ENCODE assay signal across 13 cellular contexts in genomic region chr20:16922834-16923233, GRCh38.
DNase-seq lines count a peak whose midpoint lies in the region; ATAC-seq and TF ChIP-seq lines count a peak whose summit lies in the region.
"Had no signal": no experiment of that assay in that cellular context is flagged by ENCODE, and none has a peak within 500 bp of the region (broad histone marks: within the 10 kb centered on the region; RNA-seq: fewer than 3 reads in every experiment).

No MANE protein-coding gene starts in this region.

- no peak overlapping the region for H3K27ac Mint-ChIP-seq in effector memory CD8-positive, alpha-beta T cell
- H3K27ac Mint-ChIP-seq: nephron progenitor cell had no signal

- H3K9me3 ChIP-seq in AG04450 (ENCODE audit: control insufficient read depth, insufficient read depth, low read length) (no peaks in the 10 kb centered on the region), lung (ENCODE audit: control insufficient read depth in 2 of 2, insufficient read depth in 1 of 2, low read length in 1 of 2) (no peaks in the 10 kb centered on the region)
- H3K9me3 ChIP-seq: adrenal gland had no signal

- POLR2A ChIA-PET in AG04450 (lab: Yijun Ruan, JAX): interaction anchor here (1.3 kb wide), 1 partner anchor 20 kb away, joined by 4 read pairs; no protein-coding TSS in a partner anchor

- H3K36me3 ChIP-seq in lung (ENCODE audit: control insufficient read depth in 2 of 2, insufficient read depth in 2 of 2, low read length in 2 of 2): no peaks in the 10 kb centered on the region
- H3K36me3 ChIP-seq: adrenal gland, heart right ventricle had no signal

- no peaks in the 10 kb centered on the region for H3K27me3 Mint-ChIP-seq in effector memory CD8-positive, alpha-beta T cell

- no peaks in the 10 kb centered on the region for H3K4me1 ChIP-seq in lung (ENCODE audit: control insufficient read depth in 2 of 2, insufficient read depth in 2 of 2, low read length in 2 of 2)
- H3K4me1 ChIP-seq: heart right ventricle had no signal

- no peak overlapping the region for H3K4me3 ChIP-seq in AG04450 (ENCODE audit: low read depth, low read length)
- H3K4me3 ChIP-seq in astrocyte of the spinal cord (ENCODE audit: low read depth, low read length): no peak overlapping the region
- no peak overlapping the region for H3K4me3 ChIP-seq in lung
- H3K4me3 ChIP-seq: adrenal gland, heart right ventricle had no signal

- H3K9me3 Mint-ChIP-seq in effector memory CD8-positive, alpha-beta T cell: peaks cover 0 to 4% of the 10 kb centered on the region in 2 donors

- H3K27ac ChIP-seq in AG04450 (ENCODE audit: low read depth, low read length) (no peak overlapping the region), lung (ENCODE audit: low read depth in 1 of 2, low read length in 1 of 2) (no peak overlapping the region)
- H3K27ac ChIP-seq: heart right ventricle had no signal

- CTCF ChIA-PET in AG04450 (lab: Charles Lee): interaction anchor here (1.0 kb wide), 1 partner anchor 18 kb away, joined by 3 read pairs; no protein-coding TSS in a partner anchor

- 41 to 56% methylated on average over 3 of the region's 3 CpGs for WGBS in lung, 2 donors

- peak; percentile 53 for ATAC-seq in lung (ENCODE audit: insufficient read depth, low FRiP score)
- no peak for ATAC-seq in effector memory CD8-positive, alpha-beta T cell (replicated peaks)

- H3K27me3 ChIP-seq in AG04450 (ENCODE audit: control insufficient read depth, insufficient read depth, low read length) (no peaks in the 10 kb centered on the region), lung (ENCODE audit: control insufficient read depth, insufficient read depth) (no peaks in the 10 kb centered on the region)
- H3K27me3 ChIP-seq: adrenal gland, heart right ventricle had no signal

- in situ Hi-C loops in astrocyte of the spinal cord (cut with HindIII; ENCODE audit: low sequenced_read_pairs): no loop called here

- no peak overlapping the region for H3K4me3 Mint-ChIP-seq in effector memory CD8-positive, alpha-beta T cell
- H3K4me3 Mint-ChIP-seq: nephron progenitor cell had no signal

- DNase-seq in AG04450 (ENCODE audit: low read depth, low spot score): peak; percentile 84
- DNase-seq in HT1080 (ENCODE audit: low read depth): peak; percentile 81
- peak; percentile 78 for DNase-seq in astrocyte of the spinal cord (ENCODE audit: low read depth, low spot score)
- DNase-seq in lung (ENCODE audit: low spot score): no peak
- no peak for DNase-seq in hypothalamus (lab: John Stamatoyannopoulos, UW)
- DNase-seq in effector memory CD8-positive, alpha-beta T cell: no peak
- DNase-seq in activated CD4-positive, alpha-beta T cell treated with anti-CD3 and anti-CD28 coated beads, Interleukin-2, amount 50 U/mL, for 4 hours: no peak
- DNase-seq in mesenteric fat pad (ENCODE audit: low spot score): no peak
- DNase-seq: activated CD4-positive, alpha-beta T cell treated with anti-CD3 and anti-CD28 coated beads, Interleukin-2, amount 50 U/mL, for 1 hour; adrenal gland; COR-L47; heart right ventricle; nephron progenitor cell had no signal

- no peak for TF ChIP-seq CTCF in AG04450 (IDR thresholded peaks at IDR 0.05; ENCODE audit: low read depth, low read length)
- TF ChIP-seq CTCF in astrocyte of the spinal cord (IDR thresholded peaks at IDR 0.05; ENCODE audit: low read depth, low read length): no peak
- no peak for TF ChIP-seq CTCF in lung (IDR thresholded peaks at IDR 0.05; ENCODE audit: control extremely low read depth, extremely low read depth)

- no peaks in the 10 kb centered on the region for H3K36me3 Mint-ChIP-seq in effector memory CD8-positive, alpha-beta T cell (ENCODE audit: insufficient read depth)

- H3K4me1 Mint-ChIP-seq in effector memory CD8-positive, alpha-beta T cell (ENCODE audit: low read depth in 2 of 2): no peaks in the 10 kb centered on the region

Comparison
In these comparisons a context has a peak if more than half of its experiments do, and no peak if none do; other contexts are left out.
1. DNase-seq: peak in AG04450 (single experiment), HT1080 (single experiment) and astrocyte of the spinal cord (single experiment); none in lung (single experiment), hypothalamus (0 of 51), effector memory CD8-positive, alpha-beta T cell (0 of 3), activated CD4-positive, alpha-beta T cell treated with anti-CD3 and anti-CD28 coated beads, Interleukin-2, amount 50 U/mL, for 4 hours (0 of 2) and mesenteric fat pad (single experiment).